ENCODE assay signal across 8 cellular contexts in the genomic region with DNA sequence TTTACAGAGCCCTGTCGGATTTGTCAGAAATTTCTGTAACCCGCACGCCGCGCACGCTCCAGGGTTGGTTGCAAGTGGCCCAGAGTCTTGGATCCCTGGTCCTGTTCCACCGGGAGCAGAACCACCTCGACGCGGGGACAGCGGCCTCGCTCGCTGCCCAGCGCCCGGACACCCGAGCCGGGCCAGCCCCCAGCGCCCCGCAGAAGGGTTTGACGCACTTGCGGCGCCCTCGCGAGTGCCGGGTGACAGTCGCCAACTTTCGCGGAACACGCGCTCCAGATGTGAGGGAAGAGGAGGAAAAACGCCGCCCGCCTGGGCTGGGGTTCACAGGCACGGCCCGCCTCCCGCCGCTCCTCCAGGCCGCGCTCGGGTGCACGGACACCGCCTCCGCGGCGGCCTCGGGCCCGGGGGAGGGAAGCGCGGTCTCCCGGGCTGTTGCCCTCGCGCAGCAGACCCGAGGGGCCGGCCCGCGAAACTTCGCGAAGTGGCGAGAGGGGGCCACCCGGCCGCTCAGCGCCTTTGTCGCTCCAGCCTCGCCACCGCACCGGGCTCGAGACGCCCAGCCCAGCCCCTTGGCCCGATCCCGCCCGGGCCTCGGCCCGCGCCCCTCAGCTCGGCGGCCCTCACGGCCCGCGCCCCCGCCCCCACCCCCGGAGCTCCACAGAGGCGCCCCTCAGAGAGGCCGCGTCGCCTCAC. TPM values are rescaled to one million over a fixed set of nuclear protein-coding genes. Genes with fewer than 3 reads are reported as not detected.
DNase-seq lines count a peak whose midpoint lies in the region; ATAC-seq and TF ChIP-seq lines count a peak whose summit lies in the region.

No MANE protein-coding gene starts in this region.

- TF ChIP-seq EP300 in ovary (IDR thresholded peaks at IDR 0.05) = no peak

- 0 to 2% (median 1%) methylated on average over 25 to 85 of the region's 85 CpGs for WGBS in heart left ventricle, 4 donors
- WGBS in ovary, 3 donors = 0% methylated on average over 29 to 85 of the region's 85 CpGs

- TF ChIP-seq POLR2A in heart left ventricle (IDR thresholded peaks at IDR 0.05) (no peak), ovary (IDR thresholded peaks at IDR 0.05) (no peak)

- H3K4me3 ChIP-seq in NT2/D1 (ENCODE audit: insufficient read length, low read depth) (peak overlapping the region; percentile 73), heart left ventricle (peak overlapping the region; percentile 59 to 95 (median 88)), ovary (peak overlapping the region; percentile 65)

- H3K27me3 ChIP-seq in NT2/D1 (ENCODE audit: insufficient read depth, insufficient read length) (no peaks in the 10 kb centered on the region), heart left ventricle (no peaks in the 10 kb centered on the region), ovary (no peaks in the 10 kb centered on the region)

- H3K27ac ChIP-seq in heart left ventricle = peak overlapping the region; percentile 80 to 96 (median 91)
- peak overlapping the region; percentile 83 to 86 for H3K27ac ChIP-seq in ovary

- H3K36me3 Mint-ChIP-seq in activated naive CD4-positive, alpha-beta T cell treated with anti-CD3 and anti-CD28 coated beads, Interleukin-2, amount 50 U/mL, for 72 hours = peaks cover 5 to 15% of the 10 kb centered on the region in 2 donors

- H3K9me3 ChIP-seq in NT2/D1 (ENCODE audit: insufficient read depth, low read length) = peaks cover 5% of the 10 kb centered on the region; the same call in 1 of the 2 replicates
- no peaks in the 10 kb centered on the region for H3K9me3 ChIP-seq in heart left ventricle
- H3K9me3 ChIP-seq in ovary = no peaks in the 10 kb centered on the region

- peak overlapping the region; percentile 93 to 94 for H3K27ac Mint-ChIP-seq in activated naive CD4-positive, alpha-beta T cell treated with anti-CD3 and anti-CD28 coated beads, Interleukin-2, amount 50 U/mL, for 72 hours

- H3K4me1 ChIP-seq in NT2/D1 (ENCODE audit: insufficient read depth, insufficient read length) = no peaks in the 10 kb centered on the region
- H3K4me1 ChIP-seq in heart left ventricle = peaks cover 0 to 39% (median 13%) of the 10 kb centered on the region in 12 donors
- peaks cover 7% of the 10 kb centered on the region for H3K4me1 ChIP-seq in ovary (ENCODE audit: insufficient read depth)

- no peak for TF ChIP-seq CTCF in heart left ventricle (IDR thresholded peaks at IDR 0.05)
- no peak for TF ChIP-seq CTCF in ovary (IDR thresholded peaks at IDR 0.05)

- DNase-seq in NCI-H1105 treated with DMSO at 0.1 percent for 48 hours (lab: John Stamatoyannopoulos, UW) (peak; percentile 6), NCI-H1105 (lab: John Stamatoyannopoulos, UW) (no peak), NT2/D1 (ENCODE audit: low read depth, low spot score) (no peak), heart left ventricle (peak; percentile 31 to 79 (median 66)), ovary (peak in 4 of 5 donors; percentile 25 to 63 (median 42)), SIG-M5 treated with dmso at 0.1 percent for 504 hours (lab: John Stamatoyannopoulos, UW; ENCODE audit: unreplicated experiment) (no peak)
- DNase-seq in activated naive CD4-positive, alpha-beta T cell treated with anti-CD3 and anti-CD28 coated beads, Interleukin-2, amount 50 U/mL, for 72 hours (ENCODE audit: low spot score in 2 of 2) = peak; percentile 36 to 66

- peak overlapping the region; percentile 90 for H3K9ac ChIP-seq in NT2/D1 (ENCODE audit: insufficient read length, low read depth)

- H3K9me3 Mint-ChIP-seq in activated naive CD4-positive, alpha-beta T cell treated with anti-CD3 and anti-CD28 coated beads, Interleukin-2, amount 50 U/mL, for 72 hours = no peaks in the 10 kb centered on the region

- ATAC-seq in HG02610 (IDR thresholded peaks at IDR 0.05; ENCODE audit: unreplicated experiment) = peak; percentile 34
- peak; percentile 41 to 51 for ATAC-seq in activated naive CD4-positive, alpha-beta T cell treated with anti-CD3 and anti-CD28 coated beads, Interleukin-2, amount 50 U/mL, for 72 hours
- peak; percentile 10 to 81 (median 60) for ATAC-seq in heart left ventricle

- H3K36me3 ChIP-seq in NT2/D1 (ENCODE audit: insufficient read depth, insufficient read length, low read length) (peaks cover 24% of the 10 kb centered on the region), heart left ventricle (peaks cover 0 to 20% (median 8%) of the 10 kb centered on the region in 9 donors), ovary (no peaks in the 10 kb centered on the region)

- intact Hi-C loops in heart left ventricle (cut with DNase I) (no loop called here), ovary (cut with DNase I) (no loop called here)

RNA-seq across cellular contexts. Expression of a gene that starts 0.5 kb away (rescaled TPM):
- 10 to 100 TPM; 42.1 to 43.8 TPM for total RNA-seq in activated naive CD4-positive, alpha-beta T cell treated with anti-CD3 and anti-CD28 coated beads, Interleukin-2, amount 50 U/mL, for 72 hours
- total RNA-seq in heart left ventricle = 10 to 100 TPM; 22.6 to 34.8 (median 26.6) TPM
- polyA plus RNA-seq in heart left ventricle = 10 to 100 TPM; 20.5 TPM
- 10 to 100 TPM; 28.7 to 46.2 (median 36.6) TPM for total RNA-seq in ovary
- polyA plus RNA-seq in ovary = 10 to 100 TPM; 20.1 to 31.7 TPM

Comparison
In these comparisons a context has a peak if more than half of its experiments do, and no peak if none do; other contexts are left out.
1. DNase-seq: peak in NCI-H1105 treated with DMSO at 0.1 percent for 48 hours (single experiment), activated naive CD4-positive, alpha-beta T cell treated with anti-CD3 and anti-CD28 coated beads, Interleukin-2, amount 50 U/mL, for 72 hours (2 of 2), heart left ventricle (5 of 5) and ovary (4 of 5); none in NCI-H1105 (single experiment), NT2/D1 (single experiment) and SIG-M5 treated with dmso at 0.1 percent for 504 hours (single experiment).
2. Peak in every context shown above with its lines, with median percentiles within 50 percentile points of each other: ATAC-seq and H3K4me3 ChIP-seq.